ENCODE assay signal across 8 cellular contexts in the genomic region with DNA sequence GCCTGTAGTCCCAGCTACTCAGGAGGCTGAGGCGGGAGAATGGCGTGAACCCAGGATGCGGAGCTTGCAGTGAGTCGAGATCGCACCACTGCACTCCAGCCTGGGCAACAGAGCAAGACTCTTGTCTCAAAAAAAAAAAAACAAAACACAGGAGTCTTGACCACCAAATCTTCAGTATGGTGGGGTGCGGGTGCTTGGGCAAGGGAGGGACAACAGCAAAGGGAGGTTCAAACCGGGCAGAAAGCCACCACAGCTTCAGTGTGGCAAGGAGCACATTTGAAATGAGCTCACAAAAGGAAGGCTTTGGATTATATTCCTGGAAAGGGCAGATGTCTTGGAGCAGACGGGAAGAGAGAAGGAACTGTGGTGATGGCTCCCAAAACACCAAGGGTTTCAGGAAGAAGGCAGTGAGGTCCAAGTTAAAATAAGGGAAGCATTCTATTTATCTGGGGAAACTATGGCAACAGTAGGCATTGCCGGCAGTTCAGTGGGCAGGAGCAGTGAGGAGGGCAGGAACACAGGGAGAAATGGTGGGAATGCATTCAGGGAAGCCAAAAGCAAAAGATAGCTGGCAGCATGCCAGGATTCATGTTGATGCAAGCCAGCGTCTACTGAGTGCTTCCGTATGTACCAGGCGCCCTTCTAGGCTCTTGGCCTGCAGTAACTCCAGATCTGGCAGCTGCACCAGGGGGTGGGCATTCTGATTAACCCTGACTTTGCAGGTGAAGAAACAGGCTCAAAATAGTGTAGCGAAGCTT. TPM values are rescaled to one million over a fixed set of nuclear protein-coding genes. Genes with fewer than 3 reads are reported as not detected.
DNase-seq lines count a peak whose midpoint lies in the region; ATAC-seq and TF ChIP-seq lines count a peak whose summit lies in the region.

No MANE protein-coding gene starts in this region.

- H3K9me3 ChIP-seq in CD4-positive, alpha-beta memory T cell (ENCODE audit: control insufficient read depth in 1 of 2, low read length in 2 of 2), result no peaks in the 10 kb centered on the region
- H3K9me3 ChIP-seq in cardiac muscle cell (ENCODE audit: low read depth), result no peaks in the 10 kb centered on the region

- no peak overlapping the region for H3K4me3 ChIP-seq in CD4-positive, alpha-beta memory T cell (ENCODE audit: low read length in 2 of 2)
- no peak overlapping the region for H3K4me3 ChIP-seq in cardiac muscle cell

- peak overlapping the region in 5 of 8 donors; percentile 5 to 51 (median 21) for H3K4me3 Mint-ChIP-seq in CD4-positive, alpha-beta memory T cell

- no peak for TF ChIP-seq CTCF in cardiac muscle cell (IDR thresholded peaks at IDR 0.05; ENCODE audit: low read depth, low read length)

- intact Hi-C loops in CD4-positive, alpha-beta memory T cell (cut with micrococcal nuclease), result loop anchor here (2.0 kb wide), 1 partner anchor 19 kb away; no protein-coding TSS in a partner anchor

- H3K4me1 Mint-ChIP-seq in CD4-positive, alpha-beta memory T cell, result peaks cover 27 to 62% (median 47%) of the 10 kb centered on the region in 4 donors

- POLR2A ChIA-PET in CD4-positive, alpha-beta memory T cell (lab: Charles Lee; ENCODE audit: partially characterized antibody), result interaction anchor here (0.6 to 1.9 kb wide), 4 partner anchors 51 to 141 kb away, joined by 3 to 8 read pairs (median 3); a partner anchor contains a TSS

- H3K27ac Mint-ChIP-seq in CD4-positive, alpha-beta memory T cell, result peak overlapping the region; percentile 38 to 85 (median 77)

- peaks cover 33% of the 10 kb centered on the region for H3K4me1 ChIP-seq in CD4-positive, alpha-beta memory T cell (ENCODE audit: insufficient read depth, low read length)
- H3K4me1 ChIP-seq in cardiac muscle cell (ENCODE audit: low read depth), result peaks cover 36% of the 10 kb centered on the region

- H3K36me3 ChIP-seq in CD4-positive, alpha-beta memory T cell (ENCODE audit: insufficient read depth, low read length), result peaks cover 9% of the 10 kb centered on the region
- no peaks in the 10 kb centered on the region for H3K36me3 ChIP-seq in cardiac muscle cell

- CTCF ChIA-PET in CD4-positive, alpha-beta memory T cell (lab: Charles Lee; ENCODE audit: partially characterized antibody), result interaction anchor here (1.0 to 3.1 kb wide), 4 partner anchors 9 to 129 kb away, joined by 3 to 15 read pairs (median 4); no protein-coding TSS in a partner anchor

- peaks cover 27 to 36% of the 10 kb centered on the region in 2 donors for H3K36me3 Mint-ChIP-seq in CD4-positive, alpha-beta memory T cell

- no peaks in the 10 kb centered on the region for H3K27me3 ChIP-seq in CD4-positive, alpha-beta memory T cell (ENCODE audit: insufficient read depth, low read length)
- no peaks in the 10 kb centered on the region for H3K27me3 ChIP-seq in cardiac muscle cell

- ATAC-seq in GM21619 (IDR thresholded peaks at IDR 0.05; ENCODE audit: unreplicated experiment), result no peak
- no peak for ATAC-seq in GM21515 (IDR thresholded peaks at IDR 0.05; ENCODE audit: unreplicated experiment)

- H3K27ac ChIP-seq in CD4-positive, alpha-beta memory T cell (ENCODE audit: low read depth, low read length), result no peak overlapping the region
- H3K27ac ChIP-seq in cardiac muscle cell, result no peak overlapping the region

- no peaks in the 10 kb centered on the region for H3K9me3 Mint-ChIP-seq in CD4-positive, alpha-beta memory T cell

- peak in 1 of 5 donors; percentile 42 for DNase-seq in CD4-positive, alpha-beta memory T cell
- DNase-seq in NCI-H1436 (lab: John Stamatoyannopoulos, UW), result peak; percentile 55
- DNase-seq in amniotic epithelial cell (ENCODE audit: low read depth), result peak; percentile 91
- DNase-seq in cardiac muscle cell (ENCODE audit: low read depth in 1 of 2, low spot score in 1 of 2), result peak; percentile 45 to 97
- DNase-seq in renal cortical epithelial cell (ENCODE audit: low read depth), result peak; percentile 89
- DNase-seq in GF-D8 (lab: John Stamatoyannopoulos, UW), result no peak

- H3K27me3 Mint-ChIP-seq in CD4-positive, alpha-beta memory T cell, result no peaks in the 10 kb centered on the region

RNA-seq across cellular contexts. Expression of a gene that starts 51.0 kb away (rescaled TPM):
- 100 to 1,000 TPM; 946 to 964 TPM for total RNA-seq in CD4-positive, alpha-beta memory T cell
- polyA plus RNA-seq in CD4-positive, alpha-beta memory T cell, result 1,000 to 10,000 TPM in 1 of 2 donors, 100 to 1,000 TPM in 1; 920 to 1,159 TPM
- total RNA-seq in cardiac muscle cell, result 434 and 687 TPM in 2 replicates
- 566 and 573 TPM in 2 replicates for polyA plus RNA-seq in cardiac muscle cell
- 124 and 291 TPM in 2 replicates for total RNA-seq in renal cortical epithelial cell
